ENCODE assay signal across 13 cellular contexts in the genomic region with DNA sequence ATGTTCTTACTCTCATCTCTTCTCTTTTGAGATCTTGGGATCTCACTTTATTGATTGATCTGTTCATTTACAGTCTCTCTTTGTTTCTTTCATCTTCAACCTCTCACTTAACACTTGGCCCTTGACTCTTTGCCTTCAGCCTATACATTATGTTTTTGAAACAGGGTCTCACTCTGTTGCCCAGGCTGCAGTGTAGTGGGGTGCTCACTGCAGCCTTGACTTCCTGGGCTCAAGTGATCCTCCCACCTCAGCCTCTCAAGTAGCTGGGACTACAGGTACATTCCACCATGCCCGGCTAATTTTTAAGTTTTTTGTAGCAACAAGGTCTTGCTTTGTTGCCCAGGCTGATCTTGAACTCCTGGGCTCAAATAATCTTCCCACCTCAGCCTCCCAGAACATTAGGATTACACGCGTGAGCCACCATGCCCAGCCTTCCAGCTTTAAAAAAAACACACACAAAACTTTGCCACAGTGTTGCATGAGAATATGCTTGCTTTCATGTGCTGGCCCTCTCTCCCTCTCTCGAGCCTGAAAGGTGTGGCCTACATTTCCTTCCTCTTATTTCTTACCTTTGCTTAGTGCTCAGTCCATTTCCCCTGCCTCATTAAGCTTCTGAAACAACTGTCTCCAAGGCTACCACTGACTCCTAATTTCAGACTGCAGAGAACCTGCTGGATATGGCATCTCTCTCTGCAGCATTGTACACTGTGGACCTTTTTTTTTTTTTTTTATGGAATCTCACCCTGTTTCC. TPM values are rescaled to one million over a fixed set of nuclear protein-coding genes. Genes with fewer than 3 reads are reported as not detected.
A peak's percentile ranks its signal among the peaks of the same experiment; 100 is the strongest.
DNase-seq lines count a peak whose midpoint lies in the region; ATAC-seq, FAIRE-seq and TF ChIP-seq lines count a peak whose summit lies in the region.
"Had no signal": no experiment of that assay in that cellular context is flagged by ENCODE, and none has a peak within 500 bp of the region (broad histone marks: within the 10 kb centered on the region; RNA-seq: fewer than 3 reads in every experiment).

No MANE protein-coding gene starts in this region.

- no peak for TF ChIP-seq POLR2A in GM12891 (IDR thresholded peaks at IDR 0.05; ENCODE audit: low read depth, low read length)

- H3K18ac ChIP-seq in mesendoderm (ENCODE audit: low read length) = no peak overlapping the region

- H3K27ac ChIP-seq in BLaER1 treated with 17β-estradiol and CSF1 and Interleukin-3, amounts not matched to agents 10 nM and 100 nM = peak overlapping the region in 8 of 11 experiments; percentile 3 to 93 (median 50); a peak in 10 of 22 replicates
- H3K27ac ChIP-seq in mesendoderm (ENCODE audit: low read depth, low read length) = no peak overlapping the region
- H3K27ac ChIP-seq: colonic mucosa, RWPE1 had no signal

- H3K4me1 ChIP-seq in BLaER1 treated with 17β-estradiol and CSF1 and Interleukin-3, amounts not matched to agents 10 nM and 100 nM = peaks cover 23 to 100% (median 81%) of the 10 kb centered on the region in 10 experiments
- peaks cover 3% of the 10 kb centered on the region for H3K4me1 ChIP-seq in mesendoderm (ENCODE audit: control insufficient read depth, low read depth, low read length)

- H3K4me1 Mint-ChIP-seq in endothelial cell (ENCODE audit: unreplicated experiment) = peaks cover 26% of the 10 kb centered on the region

- H3K4ac ChIP-seq in mesendoderm (ENCODE audit: low read depth, low read length) = no peak overlapping the region

- peaks cover 3% of the 10 kb centered on the region for H3K36me3 Mint-ChIP-seq in endothelial cell (ENCODE audit: low read depth, unreplicated experiment)

- no peak overlapping the region for H4K5ac ChIP-seq in mesendoderm (ENCODE audit: low read length)

- no peak overlapping the region for H2BK15ac ChIP-seq in mesendoderm (replicated peaks; ENCODE audit: low read depth)

- TF ChIP-seq CTCF in endothelial cell (IDR thresholded peaks at IDR 0.05; ENCODE audit: unreplicated experiment) (no peak), GM10266 (IDR thresholded peaks at IDR 0.05; ENCODE audit: control insufficient read depth, insufficient read depth, low read depth, missing control alignments) (no peak)

- H2BK5ac ChIP-seq in mesendoderm (ENCODE audit: low read length) = no peak overlapping the region

- no CpG with 5 or more reads among the region's 4 CpGs for WGBS in mesendoderm (ENCODE audit: extremely low coverage, insufficient coverage, low lambda C conversion rate)

- no peak overlapping the region for H3K4me3 Mint-ChIP-seq in endothelial cell (ENCODE audit: unreplicated experiment)

- peak overlapping the region; percentile 70 for H3K27ac Mint-ChIP-seq in endothelial cell (ENCODE audit: unreplicated experiment)

- peak overlapping the region in 2 of 10 experiments; percentile 3 to 24; a peak in 2 of 20 replicates for H3K4me3 ChIP-seq in BLaER1 treated with 17β-estradiol and CSF1 and Interleukin-3, amounts not matched to agents 10 nM and 100 nM
- no peak overlapping the region for H3K4me3 ChIP-seq in mesendoderm (ENCODE audit: low read length)
- H3K4me3 ChIP-seq: colonic mucosa, skin epidermis had no signal

- H3K27me3 Mint-ChIP-seq in endothelial cell (ENCODE audit: unreplicated experiment) = no peaks in the 10 kb centered on the region

- H3K9me3 Mint-ChIP-seq in endothelial cell (ENCODE audit: unreplicated experiment) = no peaks in the 10 kb centered on the region

- H3K79me1 ChIP-seq in mesendoderm (ENCODE audit: low read length) = peaks cover 12% of the 10 kb centered on the region

- H2AK5ac ChIP-seq in mesendoderm (ENCODE audit: low read length) = no peak overlapping the region

- H3K9ac ChIP-seq in BLaER1 treated with 17β-estradiol and CSF1 and Interleukin-3, amounts not matched to agents 10 nM and 100 nM = peak overlapping the region in 2 of 11 experiments; percentile 15 to 18; a peak in 1 of 22 replicates
- no peak overlapping the region for H3K9ac ChIP-seq in mesendoderm (ENCODE audit: low read length)

- peaks cover 0 to 7% (median 0%) of the 10 kb centered on the region in 11 experiments; a peak in 1 of 22 replicates for H3K9me3 ChIP-seq in BLaER1 treated with 17β-estradiol and CSF1 and Interleukin-3, amounts not matched to agents 10 nM and 100 nM (replicated peaks in 1 of 11)
- H3K9me3 ChIP-seq: colonic mucosa had no signal

- no peak overlapping the region for H3K23ac ChIP-seq in mesendoderm (ENCODE audit: low read length)

- no peak for FAIRE-seq in GM12891 (lab: Jason Lieb, UNC)

- H4K20me1 ChIP-seq in BLaER1 treated with 17β-estradiol and CSF1 and Interleukin-3, amounts not matched to agents 10 nM and 100 nM = peaks cover 16 to 72% (median 58%) of the 10 kb centered on the region in 11 experiments; a peak in 19 of 22 replicates

- peak overlapping the region in 9 of 11 experiments; percentile 3 to 99 (median 83); a peak in 16 of 22 replicates for H3K4me2 ChIP-seq in BLaER1 treated with 17β-estradiol and CSF1 and Interleukin-3, amounts not matched to agents 10 nM and 100 nM
- H3K4me2 ChIP-seq in mesendoderm (ENCODE audit: low read length) = no peak overlapping the region

- no peak overlapping the region for H4K8ac ChIP-seq in mesendoderm (ENCODE audit: low read depth, low read length)

- no peaks in the 10 kb centered on the region for H3K27me3 ChIP-seq in BLaER1 treated with 17β-estradiol and CSF1 and Interleukin-3, amounts not matched to agents 10 nM and 100 nM
- H3K27me3 ChIP-seq in mesendoderm (ENCODE audit: insufficient read depth, low read length, poor library complexity) = no peaks in the 10 kb centered on the region
- H3K27me3 ChIP-seq: colonic mucosa had no signal

- H3K36me3 ChIP-seq in BLaER1 treated with 17β-estradiol and CSF1 and Interleukin-3, amounts not matched to agents 10 nM and 100 nM = peaks cover 4 to 53% (median 25%) of the 10 kb centered on the region in 11 experiments; a peak in 13 of 22 replicates
- H3K36me3 ChIP-seq in mesendoderm (ENCODE audit: control insufficient read depth, insufficient read depth, low read length) = no peaks in the 10 kb centered on the region
- H3K36me3 ChIP-seq: colonic mucosa had no signal

- ATAC-seq in GM18520 (IDR thresholded peaks at IDR 0.05; ENCODE audit: unreplicated experiment) = no peak

- H2BK120ac ChIP-seq in mesendoderm (ENCODE audit: low read depth, low read length) = no peak overlapping the region

- no peak overlapping the region for H3K56ac ChIP-seq in mesendoderm (ENCODE audit: low read length)

- H3K79me2 ChIP-seq in mesendoderm (ENCODE audit: control insufficient read depth, insufficient read depth, low read length) = peaks cover 52% of the 10 kb centered on the region

- no peak for DNase-seq in GM12891 (ENCODE audit: insufficient read length, low spot score)
- DNase-seq in RPMI8226 = peak; percentile 25
- DNase-seq in endothelial cell (ENCODE audit: low spot score) = no peak
- DNase-seq in GM10266 (ENCODE audit: extremely low spot score) = no peak
- DNase-seq in mesendoderm = no peak
- DNase-seq in NCI-H2029 treated with DMSO at 0.1 percent for 48 hours (lab: John Stamatoyannopoulos, UW) = no peak
- DNase-seq: C1 segment of cervical spinal cord, colonic mucosa, NCI-H345 had no signal

TF ChIP-seq in GM12891, 5 proteins besides CTCF, POLR2A, EP300 and RAD21:
- TF ChIP-seq SPI1 (IDR thresholded peaks at IDR 0.05; ENCODE audit: low read depth, low read length) = peak; percentile 21; the same call in 1 of the 2 replicates
- no peak for TF ChIP-seq POLR2AphosphoS5 (IDR thresholded peaks at IDR 0.05; ENCODE audit: low read depth, low read length)
- no peak for TF ChIP-seq PAX5 (IDR thresholded peaks at IDR 0.05; ENCODE audit: insufficient read depth, low read length, severe bottlenecking)

RNA-seq across cellular contexts. Expression of a gene that starts 9.9 kb away (rescaled TPM):
- polyA plus RNA-seq in GM12891 (2012; ENCODE audit: low read depth, missing spikeins) = 8.7 TPM
- 45.1 TPM for total RNA-seq in endothelial cell (ENCODE audit: unreplicated experiment)
- 10.4 TPM for polyA plus RNA-seq in mesendoderm (2013, experiment 1 of 2)
- 10.4 TPM for polyA plus RNA-seq in mesendoderm (2013, experiment 2 of 2)
